In the genomic region with DNA sequence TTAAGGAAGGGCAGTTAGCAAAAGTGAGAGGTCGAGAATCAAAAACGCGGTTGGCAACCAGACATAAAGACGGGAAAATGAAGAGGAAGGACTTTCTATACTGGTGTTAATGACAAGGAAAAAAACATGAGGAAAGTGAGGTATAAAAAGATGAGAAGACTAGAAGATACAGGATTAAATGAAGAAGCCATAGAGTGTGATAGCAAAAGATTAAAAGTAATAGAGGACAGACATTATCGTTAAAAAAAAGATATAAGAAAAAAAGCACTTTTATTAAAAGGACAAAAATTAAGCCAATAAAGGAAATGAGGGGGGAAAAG, we compare ENCODE assay signal across 11 cellular contexts. TPM values are rescaled to one million over a fixed set of nuclear protein-coding genes. Genes with fewer than 3 reads are reported as not detected.
DNase-seq lines count a peak whose midpoint lies in the region; ATAC-seq and TF ChIP-seq lines count a peak whose summit lies in the region.
"Had no signal": no experiment of that assay in that cellular context is flagged by ENCODE, and none has a peak within 500 bp of the region (broad histone marks: within the 10 kb centered on the region; RNA-seq: fewer than 3 reads in every experiment).

No MANE protein-coding gene starts in this region.

- H3K79me2 ChIP-seq in OCI-LY7 (ENCODE audit: insufficient read depth, low read depth, low read length): peaks cover 19% of the 10 kb centered on the region
- H3K79me2 ChIP-seq in smooth muscle cell (ENCODE audit: low read depth): peaks cover 21% of the 10 kb centered on the region

- H3K4me3 ChIP-seq in OCI-LY7 (ENCODE audit: low read depth, low read length, poor library complexity, severe bottlenecking): no peak overlapping the region
- H3K4me3 ChIP-seq in gastroesophageal sphincter: no peak overlapping the region
- no peak overlapping the region for H3K4me3 ChIP-seq in smooth muscle cell

- ATAC-seq in gastroesophageal sphincter: no peak
- ATAC-seq in HG03378 (IDR thresholded peaks at IDR 0.05; ENCODE audit: unreplicated experiment): no peak
- ATAC-seq in GM21447 (IDR thresholded peaks at IDR 0.05; ENCODE audit: unreplicated experiment): no peak

- intact Hi-C loops in OCI-LY7 (cut with micrococcal nuclease; ENCODE audit: unreplicated experiment): loop anchor here (10.0 kb wide), 1 partner anchor 472 kb away; no protein-coding TSS in a partner anchor

- H3K4me2 ChIP-seq in OCI-LY7 (ENCODE audit: low read length) (peak overlapping the region; percentile 82), smooth muscle cell (no peak overlapping the region)

- H3K27ac ChIP-seq in OCI-LY7 (ENCODE audit: low read depth, low read length, poor library complexity, severe bottlenecking) (no peak overlapping the region), gastroesophageal sphincter (peak overlapping the region; percentile 91 to 99 (median 98)), smooth muscle cell (ENCODE audit: low read depth) (no peak overlapping the region), RWPE1 (no peak overlapping the region)

- TF ChIP-seq POLR2A in gastroesophageal sphincter (IDR thresholded peaks at IDR 0.05): no peak

- no peak for DNase-seq in OCI-LY7 (ENCODE audit: low spot score)
- DNase-seq in smooth muscle cell (lab: John Stamatoyannopoulos, UW; ENCODE audit: unreplicated experiment): no peak
- no peak for DNase-seq in RWPE1 (ENCODE audit: low spot score)
- DNase-seq in HT-29 (ENCODE audit: low spot score): no peak
- DNase-seq: effector memory CD4-positive, alpha-beta T cell; MG63; SIG-M5 had no signal

- peaks cover 47% of the 10 kb centered on the region for H3K4me1 ChIP-seq in ES-I3 (ENCODE audit: insufficient read depth, low read length)
- peaks cover 30% of the 10 kb centered on the region for H3K4me1 ChIP-seq in OCI-LY7 (ENCODE audit: insufficient read depth, low read length, poor library complexity, severe bottlenecking)
- H3K4me1 ChIP-seq in gastroesophageal sphincter: peaks cover 14 to 74% (median 16%) of the 10 kb centered on the region in 3 donors
- peaks cover 64% of the 10 kb centered on the region for H3K4me1 ChIP-seq in smooth muscle cell (ENCODE audit: low read depth)

- H4K20me1 ChIP-seq in OCI-LY7 (ENCODE audit: insufficient read depth, low read length) (no peaks in the 10 kb centered on the region), smooth muscle cell (ENCODE audit: low read depth) (peaks cover 20% of the 10 kb centered on the region)

- H3F3A ChIP-seq in smooth muscle cell (ENCODE audit: low read depth): peaks cover 4% of the 10 kb centered on the region

- no peaks in the 10 kb centered on the region for H3K27me3 ChIP-seq in gastroesophageal sphincter
- H3K27me3 ChIP-seq in smooth muscle cell (ENCODE audit: low read depth): no peaks in the 10 kb centered on the region
- H3K27me3 ChIP-seq: MG63 had no signal

- no peak for TF ChIP-seq EP300 in gastroesophageal sphincter (IDR thresholded peaks at IDR 0.05)

- CTCF ChIA-PET in OCI-LY7 (lab: Charles Lee; ENCODE audit: unreplicated experiment): no interaction called here
- CTCF ChIA-PET in RWPE1 (lab: Yijun Ruan, JAX): interaction anchor here (0.7 to 1.0 kb wide), 2 partner anchors 55 to 102 kb away, joined by 3 to 4 read pairs; no protein-coding TSS in a partner anchor

- POLR2A ChIA-PET in OCI-LY7 (lab: Charles Lee) (interaction anchor here (0.6 to 4.2 kb wide), 6 partner anchors 9 to 218 kb away, joined by 3 to 81 read pairs (median 5); no protein-coding TSS in a partner anchor), RWPE1 (lab: Yijun Ruan, JAX; ENCODE audit: low non-redundant PET) (no interaction called here)

- 87 to 90% methylated on average over 5 of the region's 5 CpGs for WGBS in gastroesophageal sphincter (ENCODE audit: low coverage in 1 of 2), 2 donors
- WGBS in smooth muscle cell (ENCODE audit: low lambda C conversion rate): 78% methylated on average over 5 of the region's 5 CpGs

- H2AFZ ChIP-seq in OCI-LY7 (ENCODE audit: low read length) (no peak overlapping the region; the same call in 1 of the 2 replicates), smooth muscle cell (ENCODE audit: low read depth) (peak overlapping the region; percentile 97)

- H3K36me3 ChIP-seq in ES-I3 (ENCODE audit: insufficient read depth, low read length): no peaks in the 10 kb centered on the region
- peaks cover 6% of the 10 kb centered on the region; the same call in 1 of the 2 replicates for H3K36me3 ChIP-seq in OCI-LY7 (ENCODE audit: insufficient read depth, low read length)
- H3K36me3 ChIP-seq in gastroesophageal sphincter: no peaks in the 10 kb centered on the region
- no peaks in the 10 kb centered on the region for H3K36me3 ChIP-seq in smooth muscle cell (ENCODE audit: low read depth)
- H3K36me3 ChIP-seq: MG63 had no signal

- H3K9me2 ChIP-seq in OCI-LY7 (ENCODE audit: insufficient read depth, low read length): no peaks in the 10 kb centered on the region

- H3K9me3 ChIP-seq in ES-I3 (ENCODE audit: control insufficient read depth, insufficient read depth, low read length) (no peaks in the 10 kb centered on the region), OCI-LY7 (ENCODE audit: low read length) (no peaks in the 10 kb centered on the region), gastroesophageal sphincter (no peaks in the 10 kb centered on the region), smooth muscle cell (replicated peaks; ENCODE audit: low read depth) (no peaks in the 10 kb centered on the region)
- H3K9me3 ChIP-seq: MG63 had no signal

- TF ChIP-seq CTCF in OCI-LY7 (conservative IDR thresholded peaks at IDR 0.05; ENCODE audit: low read length) (no peak), gastroesophageal sphincter (IDR thresholded peaks at IDR 0.05) (no peak), smooth muscle cell (IDR thresholded peaks at IDR 0.05; ENCODE audit: borderline replicate concordance, insufficient read depth, poor library complexity, severe bottlenecking) (no peak), RWPE1 (conservative IDR thresholded peaks at IDR 0.05; ENCODE audit: low read depth) (no peak)

- no TSS peak for BruUV-seq in OCI-LY7 (replicated peaks; lab: Mats Ljungman, UMichigan)

- H3K9ac ChIP-seq in ES-I3 (ENCODE audit: low read depth, low read length): peak overlapping the region; percentile 85; the same call in 1 of the 2 replicates
- no peak overlapping the region for H3K9ac ChIP-seq in smooth muscle cell (ENCODE audit: low read depth)

RNA-seq across cellular contexts. Expression of gene SSBP2, which starts 1.7 kb away (rescaled TPM):
- 131 and 172 TPM in 2 replicates for total RNA-seq in OCI-LY7 (2014; rRNA removed; shearing (Covaris generic))
- 140 and 160 TPM in 2 replicates for total RNA-seq in OCI-LY7 (2022)
- 100 to 1,000 TPM in 1 of 4 donors, 10 to 100 TPM in 3; 61.3 to 138 (median 79.5) TPM for total RNA-seq in gastroesophageal sphincter
- total RNA-seq in smooth muscle cell: 21.1 and 48.0 TPM in 2 replicates
- 33.3 and 44.0 TPM in 2 replicates for polyA plus RNA-seq in smooth muscle cell
- total RNA-seq in HT-29 (2014; rRNA removed; shearing (Covaris generic)): 3.4 and 4.7 TPM in 2 replicates

Comparison
In these comparisons a context has a peak if more than half of its experiments do, and no peak if none do; other contexts are left out.
1. H3K27ac ChIP-seq: peak in gastroesophageal sphincter (4 of 4); none in OCI-LY7 (single experiment), smooth muscle cell (single experiment) and RWPE1 (single experiment).